Comparison of ENCODE assay signal across 20 cellular contexts in genomic region chr7:142298631-142299030, GRCh38. TPM values are rescaled to one million over a fixed set of nuclear protein-coding genes. Genes with fewer than 3 reads are reported as not detected.
DNase-seq lines count a peak whose midpoint lies in the region; ATAC-seq and TF ChIP-seq lines count a peak whose summit lies in the region.
"Had no signal": no experiment of that assay in that cellular context is flagged by ENCODE, and none has a peak within 500 bp of the region (broad histone marks: within the 10 kb centered on the region; RNA-seq: fewer than 3 reads in every experiment).

No MANE protein-coding gene starts in this region.

- CTCF ChIA-PET in CD4-positive, alpha-beta T cell (lab: Charles Lee), result interaction anchor here (1.3 kb wide), 1 partner anchor 704 kb away, joined by 4 read pairs; no protein-coding TSS in a partner anchor
- CTCF ChIA-PET in T-cell (lab: Charles Lee), result interaction anchor here in 1 of 2 donors (1.0 kb wide), 1 partner anchor 513 kb away, joined by 3 read pairs; no protein-coding TSS in a partner anchor

- TF ChIP-seq CTCF in CD4-positive, alpha-beta T cell (IDR thresholded peaks at IDR 0.05), result no peak
- no peak for TF ChIP-seq CTCF in MM.1S (IDR thresholded peaks at IDR 0.05; ENCODE audit: low read length)
- no peak for TF ChIP-seq CTCF in lung (IDR thresholded peaks at IDR 0.05; ENCODE audit: control extremely low read depth, extremely low read depth)

- POLR2A ChIA-PET in CD4-positive, alpha-beta T cell (lab: Charles Lee), result interaction anchor here (1.3 to 5.2 kb wide), 3 partner anchors 489 to 510 kb away, joined by 4 to 81 read pairs (median 47); no protein-coding TSS in a partner anchor
- POLR2A ChIA-PET in T-cell (lab: Charles Lee), result no interaction called here

- no peaks in the 10 kb centered on the region for H3K36me3 Mint-ChIP-seq in CD4-positive, alpha-beta T cell (ENCODE audit: low read depth)
- no peaks in the 10 kb centered on the region for H3K36me3 Mint-ChIP-seq in T-cell
- H3K36me3 Mint-ChIP-seq: CD8-positive, alpha-beta memory T cell had no signal

- H2AFZ ChIP-seq in MM.1S (ENCODE audit: low read length), result peak overlapping the region; percentile 33
- H2AFZ ChIP-seq: PC-9 had no signal

- H3K4me1 ChIP-seq in MM.1S (ENCODE audit: low read length) (peaks cover 20% of the 10 kb centered on the region), lung (ENCODE audit: control insufficient read depth in 2 of 2, insufficient read depth in 2 of 2, low read length in 2 of 2) (no peaks in the 10 kb centered on the region)

- H3K27me3 ChIP-seq in CD4-positive, alpha-beta T cell (ENCODE audit: control insufficient read depth, insufficient read depth, low read length), result no peaks in the 10 kb centered on the region
- H3K27me3 ChIP-seq in MM.1S (replicated peaks; ENCODE audit: insufficient read depth, low read length) (no peaks in the 10 kb centered on the region), lung (ENCODE audit: control insufficient read depth, insufficient read depth) (no peaks in the 10 kb centered on the region)

- no peak for ATAC-seq in CD4-positive, alpha-beta T cell (ENCODE audit: poor library complexity)
- ATAC-seq in T-cell (replicated peaks in 1 of 4), result peak in 2 of 4 experiments; percentile 25 to 27
- peak; percentile 41 for ATAC-seq in lung (ENCODE audit: insufficient read depth, low FRiP score)
- ATAC-seq in HG03280 (IDR thresholded peaks at IDR 0.05; ENCODE audit: unreplicated experiment), result no peak
- no peak for ATAC-seq in GM18498 (IDR thresholded peaks at IDR 0.05; ENCODE audit: unreplicated experiment)

- no peak overlapping the region for H3K4me3 ChIP-seq in MM.1S (ENCODE audit: low read length)
- no peak overlapping the region for H3K4me3 ChIP-seq in lung
- H3K4me3 ChIP-seq: PC-9 had no signal

- peaks cover 51% of the 10 kb centered on the region for H3K27me3 Mint-ChIP-seq in CD4-positive, alpha-beta T cell
- peaks cover 18 to 49% of the 10 kb centered on the region in 2 donors for H3K27me3 Mint-ChIP-seq in T-cell

- peaks cover under 1% of the 10 kb centered on the region; the same call in 1 of the 2 replicates for H3F3A ChIP-seq in MM.1S (ENCODE audit: insufficient read depth, low read length)

- no peak overlapping the region for H3K27ac ChIP-seq in CD4-positive, alpha-beta T cell (ENCODE audit: low read depth, low read length)
- H3K27ac ChIP-seq in MM.1S (ENCODE audit: low read length), result peak overlapping the region; percentile 15; the same call in 1 of the 2 replicates
- H3K27ac ChIP-seq in lung (ENCODE audit: low read depth in 1 of 2, low read length in 1 of 2), result no peak overlapping the region
- H3K27ac ChIP-seq: PC-9 had no signal

- H3K9ac ChIP-seq in MM.1S (ENCODE audit: low read length), result no peak overlapping the region

- no peaks in the 10 kb centered on the region for H3K79me2 ChIP-seq in MM.1S (ENCODE audit: low read length)

- peak overlapping the region; percentile 59 for H3K27ac Mint-ChIP-seq in CD4-positive, alpha-beta T cell
- H3K27ac Mint-ChIP-seq in T-cell, result peak overlapping the region in 1 of 2 donors; percentile 20

- DNase-seq in CD4-positive, alpha-beta T cell, result no peak
- DNase-seq in MM.1S (peak; percentile 26), T-cell (no peak), lung (ENCODE audit: low spot score) (no peak), NCI-H2227 treated with DMSO at 0.1 percent for 48 hours (lab: John Stamatoyannopoulos, UW) (no peak), GM03348 (ENCODE audit: low spot score) (no peak)
- DNase-seq: AML-193; CD8-positive, alpha-beta memory T cell; GDM1; NCI-H1417 treated with DMSO at 0.1 percent for 48 hours; NCI-H2029; NCI-H2171; NCI-H446 treated with DMSO at 0.1 percent for 48 hours; NCI-H748 treated with DMSO at 0.1 percent for 48 hours; SW 1271 had no signal

- peak overlapping the region; percentile 26 for H3K4me3 Mint-ChIP-seq in CD4-positive, alpha-beta T cell
- peak overlapping the region in 2 of 3 donors; percentile 54 to 65 for H3K4me3 Mint-ChIP-seq in T-cell

- H4K20me1 ChIP-seq in MM.1S (ENCODE audit: insufficient read depth, low read length), result no peaks in the 10 kb centered on the region

- H3K9me2 ChIP-seq in MM.1S (replicated peaks; ENCODE audit: insufficient read depth, low read length), result no peaks in the 10 kb centered on the region

- H3K9me3 Mint-ChIP-seq in CD4-positive, alpha-beta T cell, result no peaks in the 10 kb centered on the region
- H3K9me3 Mint-ChIP-seq in T-cell, result no peaks in the 10 kb centered on the region
- H3K9me3 Mint-ChIP-seq: CD8-positive, alpha-beta memory T cell had no signal

- H3K4me2 ChIP-seq in MM.1S (ENCODE audit: low read depth, low read length), result peak overlapping the region; percentile 20; the same call in 1 of the 2 replicates
- H3K4me2 ChIP-seq: PC-9 had no signal

- no peaks in the 10 kb centered on the region for H3K9me3 ChIP-seq in CD4-positive, alpha-beta T cell (ENCODE audit: control insufficient read depth, low read length)
- no peaks in the 10 kb centered on the region for H3K9me3 ChIP-seq in MM.1S (replicated peaks; ENCODE audit: insufficient read depth, low read length)
- no peaks in the 10 kb centered on the region for H3K9me3 ChIP-seq in lung (ENCODE audit: control insufficient read depth in 2 of 2, insufficient read depth in 1 of 2, low read length in 1 of 2)

- WGBS in lung, 2 donors, result 42 to 52% methylated on average over 5 of the region's 5 CpGs

- intact Hi-C loops in CD4-positive, alpha-beta T cell (cut with DNase I, micrococcal nuclease), result loop anchor here in 1 of 2 experiments (5.0 kb wide), 1 partner anchor 514 kb away; no protein-coding TSS in a partner anchor

- H3K4me1 Mint-ChIP-seq in CD4-positive, alpha-beta T cell (ENCODE audit: low read depth), result peaks cover 30% of the 10 kb centered on the region
- H3K4me1 Mint-ChIP-seq in T-cell, result peaks cover 14 to 38% (median 16%) of the 10 kb centered on the region in 3 donors

- H3K36me3 ChIP-seq in MM.1S (replicated peaks; ENCODE audit: insufficient read depth, low read length), result no peaks in the 10 kb centered on the region
- no peaks in the 10 kb centered on the region for H3K36me3 ChIP-seq in lung (ENCODE audit: control insufficient read depth in 2 of 2, insufficient read depth in 2 of 2, low read length in 2 of 2)

RNA-seq across cellular contexts. Expression of gene PRSS58, which starts 40.8 kb away (rescaled TPM):
- not detected for total RNA-seq in CD4-positive, alpha-beta T cell
- total RNA-seq in T-cell, result not detected
- not detected for total RNA-seq in lung
- polyA plus RNA-seq in lung, result not detected
- total RNA-seq: CD8-positive, alpha-beta memory T cell; H7; PC-9; SK-MEL-5 had no signal
- polyA plus RNA-seq: CD8-positive, alpha-beta memory T cell had no signal
